9 cellular contexts compared by ENCODE assay signal in the genomic region with DNA sequence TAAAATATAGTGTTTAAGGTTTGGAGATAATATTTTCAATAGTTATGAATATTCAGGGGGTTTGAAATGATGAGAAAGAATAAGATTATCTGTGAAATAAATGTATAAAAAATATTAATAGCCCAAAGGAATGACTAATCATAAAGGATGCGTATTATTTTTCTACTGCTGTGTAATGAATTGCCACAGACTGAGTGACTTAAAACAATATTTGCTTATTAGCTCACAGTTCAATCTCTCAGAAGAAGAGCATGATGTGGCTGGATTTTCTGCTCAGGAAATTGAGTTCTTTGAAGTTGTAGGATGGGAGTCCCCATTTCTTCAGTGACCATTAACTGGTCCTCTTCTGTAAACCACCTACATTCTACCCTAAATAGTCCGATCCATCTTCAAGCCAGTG.
"Had no signal": no experiment of that assay in that cellular context is flagged by ENCODE, and none has a peak within 500 bp of the region (broad histone marks: within the 10 kb centered on the region; RNA-seq: fewer than 3 reads in every experiment).

No MANE protein-coding gene starts in this region.

- H3K9me3 Mint-ChIP-seq: GM23338 had no signal

- H3K4me3 ChIP-seq: GM23338, HAP-1 had no signal

- H3K36me3 ChIP-seq: HAP-1 had no signal

- ATAC-seq: GM23338, HCT116, HepG2 had no signal

- H2AFZ ChIP-seq: GM23338 had no signal

- DNase-seq: H7, HFFc6, KBM-7 had no signal

- H3K4me3 Mint-ChIP-seq: GM23338, HFFc6, IgD-negative memory B cell had no signal

- H3K27ac Mint-ChIP-seq: GM23338, HFFc6, IgD-negative memory B cell had no signal

- H3K9me3 ChIP-seq: HAP-1 had no signal

- H3K4me1 Mint-ChIP-seq: IgD-negative memory B cell had no signal

- H3K27ac ChIP-seq: HL-60 had no signal

- H3K4me2 ChIP-seq: GM23338 had no signal

- H3K36me3 Mint-ChIP-seq: IgD-negative memory B cell had no signal

- H3K27me3 Mint-ChIP-seq: IgD-negative memory B cell had no signal
